19 cellular contexts compared by ENCODE assay signal in the genomic region with DNA sequence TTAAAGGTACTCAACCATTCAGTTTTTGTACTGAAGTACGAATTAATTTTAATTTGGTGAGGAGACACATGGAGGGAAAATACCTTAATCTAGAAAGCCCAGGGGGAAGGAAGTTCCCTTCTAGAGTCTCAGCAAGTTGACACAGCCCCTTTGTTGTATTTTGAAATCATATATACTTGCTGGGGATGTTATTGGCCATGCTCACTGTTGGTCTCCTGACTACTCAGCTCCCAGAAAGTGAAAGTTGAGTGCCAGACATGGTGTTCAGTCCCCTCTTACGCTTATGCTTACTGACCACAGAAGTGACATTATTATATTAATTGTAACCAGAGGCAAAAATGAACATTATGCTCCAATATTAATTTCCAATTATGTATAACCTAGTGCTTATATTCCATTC. TPM values are rescaled to one million over a fixed set of nuclear protein-coding genes. Genes with fewer than 3 reads are reported as not detected.
DNase-seq lines count a peak whose midpoint lies in the region; ATAC-seq, FAIRE-seq and TF ChIP-seq lines count a peak whose summit lies in the region.
"Had no signal": no experiment of that assay in that cellular context is flagged by ENCODE, and none has a peak within 500 bp of the region (broad histone marks: within the 10 kb centered on the region; RNA-seq: fewer than 3 reads in every experiment).

No MANE protein-coding gene starts in this region.

- TF ChIP-seq CTCF in GM10248 (IDR thresholded peaks at IDR 0.05; ENCODE audit: control extremely low read depth, extremely low read depth, low read depth, missing control alignments) (no peak), Panc1 (IDR thresholded peaks at IDR 0.05) (no peak), left lung (IDR thresholded peaks at IDR 0.05) (no peak), D721Med (IDR thresholded peaks at IDR 0.05; ENCODE audit: insufficient read depth, missing control alignments) (no peak)

- peak; percentile 83 for FAIRE-seq in GM19239 (lab: Jason Lieb, UNC)
- FAIRE-seq in D721Med (lab: Jason Lieb, UNC), result no peak

- CTCF ChIA-PET in GM10248 (lab: Yijun Ruan, JAX) (no interaction called here), Panc1 (lab: Charles Lee) (no interaction called here)

- no peaks in the 10 kb centered on the region for H3K9me3 ChIP-seq in Panc1 (ENCODE audit: control insufficient read depth, insufficient read depth, low read depth, low read length)
- no peaks in the 10 kb centered on the region for H3K9me3 ChIP-seq in left lung
- H3K9me3 ChIP-seq: right lobe of liver had no signal

- peaks cover 6% of the 10 kb centered on the region for H3K4me1 ChIP-seq in Panc1 (ENCODE audit: control insufficient read depth, insufficient read depth, low read length)
- no peaks in the 10 kb centered on the region for H3K4me1 ChIP-seq in left lung

- POLR2A ChIA-PET in GM10248 (lab: Yijun Ruan, JAX) (no interaction called here), Panc1 (lab: Charles Lee) (no interaction called here)

- H3K4me3 ChIP-seq in Panc1 (ENCODE audit: low read depth in 2 of 2, low read length in 2 of 2), result no peak overlapping the region
- H3K4me3 ChIP-seq in left lung, result no peak overlapping the region
- H3K4me3 ChIP-seq: GM23338, right lobe of liver had no signal

- ATAC-seq in Panc1, result no peak
- ATAC-seq in left lung, result peak; percentile 45
- ATAC-seq in HG03521 (IDR thresholded peaks at IDR 0.05; ENCODE audit: unreplicated experiment), result no peak
- ATAC-seq in GM21825 (IDR thresholded peaks at IDR 0.05; ENCODE audit: unreplicated experiment), result no peak
- ATAC-seq: activated naive CD8-positive, alpha-beta T cell treated with anti-CD3 and anti-CD28 coated beads, Interleukin-2, amount 50 U/mL, for 24 hours; GM23338; natural killer cell treated with Interleukin-12 subunit alpha and Interleukin-12 subunit beta and Interleukin-15 and Interleukin-18, amount 100 ng/mL, for 72 hours had no signal

- intact Hi-C loops in Panc1 (cut with micrococcal nuclease; ENCODE audit: unreplicated experiment), result no loop called here
- intact Hi-C loops in left lung (cut with DNase I), result no loop called here

- H3K36me3 ChIP-seq in Panc1 (ENCODE audit: control insufficient read depth, insufficient read depth, low read length) (no peaks in the 10 kb centered on the region), left lung (no peaks in the 10 kb centered on the region)
- H3K36me3 ChIP-seq: right lobe of liver had no signal

- in situ Hi-C loops in Panc1 (cut with HindIII; ENCODE audit: low pct_unique_long_range_greater_than_20kb, low sequenced_read_pairs), result no loop called here

- H3K27ac ChIP-seq in Panc1 (ENCODE audit: low read length) (peak overlapping the region; percentile 69; the same call in 1 of the 2 replicates), left lung (no peak overlapping the region)
- H3K27ac ChIP-seq: right lobe of liver had no signal

- H3K27me3 ChIP-seq in Panc1 (ENCODE audit: control insufficient read depth, insufficient read depth, low read length), result no peaks in the 10 kb centered on the region
- no peaks in the 10 kb centered on the region for H3K27me3 ChIP-seq in left lung
- H3K27me3 ChIP-seq: right lobe of liver had no signal

- DNase-seq in GM10248 (ENCODE audit: extremely low spot score) (peak; percentile 61), GM19239 (ENCODE audit: insufficient read length, low spot score) (no peak), Panc1 (ENCODE audit: low read depth, low spot score) (no peak), left lung (no peak), D721Med (ENCODE audit: insufficient read length, low spot score) (no peak)
- no peak for DNase-seq in stimulated activated CD4-positive, alpha-beta T cell treated with anti-CD3 and anti-CD28 coated beads, Interleukin-2, amount 100 ng/mL, for 48 hours
- DNase-seq: activated naive CD8-positive, alpha-beta T cell treated with anti-CD3 and anti-CD28 coated beads, Interleukin-2, amount 50 U/mL, for 24 hours; CD4-positive, alpha-beta memory T cell; KG1; kidney glomerular epithelial cell; NCI-H1048; NCI-H2029 treated with DMSO at 0.1 percent for 48 hours; right lobe of liver; stimulated activated CD4-positive, alpha-beta T cell treated with anti-CD3 and anti-CD28 coated beads, Interleukin-15, amount 100 ng/mL, for 24 hours; SW 1271 had no signal

- no TSS peak for BruUV-seq in Panc1 (replicated peaks; lab: Mats Ljungman, UMichigan)

RNA-seq across cellular contexts. Expression of a gene that starts 28.1 kb away (rescaled TPM):
- total RNA-seq in Panc1 (2021; ENCODE audit: unreplicated experiment) (63.2 TPM), left lung (10 to 100 TPM; 73.6 to 89.0 TPM)
- polyA plus RNA-seq in Panc1 (2012; ENCODE audit: insufficient read length), result 51.1 TPM
